Comparison of ENCODE assay signal across 14 cellular contexts in genomic region chr1:161781995-161782394, GRCh38. TPM values are rescaled to one million over a fixed set of nuclear protein-coding genes. Genes with fewer than 3 reads are reported as not detected.
DNase-seq lines count a peak whose midpoint lies in the region; ATAC-seq lines count a peak whose summit lies in the region.
"Had no signal": no experiment of that assay in that cellular context is flagged by ENCODE, and none has a peak within 500 bp of the region (broad histone marks: within the 10 kb centered on the region; RNA-seq: fewer than 3 reads in every experiment).

No MANE protein-coding gene starts in this region.

- H3K36me3 ChIP-seq in adipocyte (ENCODE audit: control insufficient read depth, insufficient read depth, low read length, severe bottlenecking) = peaks cover 34% of the 10 kb centered on the region

- H3K27me3 ChIP-seq in adipocyte (replicated peaks; ENCODE audit: control insufficient read depth, insufficient read depth, low read length) = no peaks in the 10 kb centered on the region
- H3K27me3 ChIP-seq: heart left ventricle, SJSA1, tibial artery had no signal

- peak; percentile 76 for ATAC-seq in GM19395 (IDR thresholded peaks at IDR 0.05; ENCODE audit: unreplicated experiment)
- peak; percentile 59 for ATAC-seq in HG03066 (IDR thresholded peaks at IDR 0.05; ENCODE audit: low read depth, unreplicated experiment)
- ATAC-seq in GM18909 (IDR thresholded peaks at IDR 0.05; ENCODE audit: poor library complexity, unreplicated experiment) = no peak
- no peak for ATAC-seq in HG02763 (IDR thresholded peaks at IDR 0.05; ENCODE audit: unreplicated experiment)
- ATAC-seq: heart left ventricle had no signal

- no peaks in the 10 kb centered on the region for H3K9me3 ChIP-seq in adipocyte (ENCODE audit: control insufficient read depth, low read length)
- H3K9me3 ChIP-seq: heart left ventricle, SJSA1, tibial artery had no signal

- peaks cover 9% of the 10 kb centered on the region for H3K4me1 ChIP-seq in adipocyte (ENCODE audit: control insufficient read depth, insufficient read depth, low read length)
- H3K4me1 ChIP-seq: SJSA1 had no signal

- DNase-seq in AG08395 (ENCODE audit: low spot score) = peak; percentile 62
- DNase-seq in adipocyte (ENCODE audit: low read depth) = peak; percentile 62
- no peak for DNase-seq in stimulated activated CD4-positive, alpha-beta T cell treated with anti-CD3 and anti-CD28 coated beads, Interleukin-4, amount 100 ng/mL, for 24 hours
- DNase-seq in SK-N-DZ (ENCODE audit: low spot score) = no peak
- DNase-seq: activated naive CD8-positive, alpha-beta T cell treated with anti-CD3 and anti-CD28 coated beads for 36 hours; heart left ventricle; posterior cingulate gyrus; stimulated activated CD4-positive, alpha-beta T cell treated with anti-CD3 and anti-CD28 coated beads, Interleukin-15, amount 100 ng/mL, for 24 hours; tibial artery had no signal

- H3K4me3 ChIP-seq in adipocyte (ENCODE audit: low read length) = no peak overlapping the region
- H3K4me3 ChIP-seq: heart left ventricle, SJSA1, tibial artery had no signal

- H3K9ac ChIP-seq in adipocyte (ENCODE audit: low read length) = no peak overlapping the region

RNA-seq across cellular contexts. Expression of gene ATF6, which starts 15.9 kb away (rescaled TPM):
- 14.4 and 16.7 TPM in 2 replicates for polyA plus RNA-seq in SK-N-DZ (2014; cell fraction: cytosol; rRNA removed)
- 7.1 and 7.8 TPM in 2 replicates for polyA plus RNA-seq in SK-N-DZ (2014; cell fraction: nucleus; rRNA removed)

RNA-seq across cellular contexts. Expression of gene DUSP12, which starts 32.4 kb away (rescaled TPM):
- 157 and 158 TPM in 2 replicates for polyA plus RNA-seq in SK-N-DZ (2014; cell fraction: cytosol; rRNA removed)
- 99.8 and 159 TPM in 2 replicates for polyA plus RNA-seq in SK-N-DZ (2014; cell fraction: nucleus; rRNA removed)

Comparison
In these comparisons a context has a peak if more than half of its experiments do, and no peak if none do; other contexts are left out.
1. DNase-seq: peak in AG08395 (single experiment) and adipocyte (single experiment); none in stimulated activated CD4-positive, alpha-beta T cell treated with anti-CD3 and anti-CD28 coated beads, Interleukin-4, amount 100 ng/mL, for 24 hours (single experiment) and SK-N-DZ (single experiment).
2. ATAC-seq: peak in GM19395 (single experiment) and HG03066 (single experiment); none in GM18909 (single experiment) and HG02763 (single experiment).